ENCODE assay signal across 10 cellular contexts in genomic region chr2:26001743-26002341, GRCh38. TPM values are rescaled to one million over a fixed set of nuclear protein-coding genes. Genes with fewer than 3 reads are reported as not detected.
DNase-seq lines count a peak whose midpoint lies in the region; ATAC-seq and TF ChIP-seq lines count a peak whose summit lies in the region.
"Had no signal": no experiment of that assay in that cellular context is flagged by ENCODE, and none has a peak within 500 bp of the region (broad histone marks: within the 10 kb centered on the region; RNA-seq: fewer than 3 reads in every experiment).

No MANE protein-coding gene starts in this region.

- peaks cover 55% of the 10 kb centered on the region for H3K4me1 Mint-ChIP-seq in Caco-2 (ENCODE audit: low read depth, unreplicated experiment)
- H3K4me1 Mint-ChIP-seq: neural crest cell had no signal

- H3K4me3 ChIP-seq in Caco-2 (ENCODE audit: low read depth, low read length) (no peak overlapping the region), gastroesophageal sphincter (no peak overlapping the region), prostate gland (no peak overlapping the region)

- H3K27ac Mint-ChIP-seq in Caco-2 (ENCODE audit: unreplicated experiment), result peak overlapping the region; percentile 95

- H3K27me3 Mint-ChIP-seq in Caco-2 (ENCODE audit: insufficient read depth, unreplicated experiment), result no peaks in the 10 kb centered on the region

- TF ChIP-seq POLR2A in gastroesophageal sphincter (IDR thresholded peaks at IDR 0.05) (no peak), prostate gland (IDR thresholded peaks at IDR 0.05) (no peak)

- no peak for TF ChIP-seq EP300 in gastroesophageal sphincter (IDR thresholded peaks at IDR 0.05)

- no peaks in the 10 kb centered on the region for H3K36me3 ChIP-seq in Caco-2 (ENCODE audit: control insufficient read depth, insufficient read depth, low read length)
- no peaks in the 10 kb centered on the region for H3K36me3 ChIP-seq in gastroesophageal sphincter
- H3K36me3 ChIP-seq in prostate gland, result no peaks in the 10 kb centered on the region

- intact Hi-C loops in Caco-2 (cut with micrococcal nuclease; ENCODE audit: unreplicated experiment) (no loop called here), prostate gland (cut with DNase I) (no loop called here)

- peaks cover 9% of the 10 kb centered on the region for H3K36me3 Mint-ChIP-seq in Caco-2 (ENCODE audit: insufficient read depth, unreplicated experiment)

- TF ChIP-seq CTCF in Caco-2 (IDR thresholded peaks at IDR 0.05; ENCODE audit: insufficient read depth in 1 of 2, low read depth in 1 of 2, low read length in 1 of 2, severe bottlenecking in 1 of 2, unreplicated experiment in 1 of 2) (no peak), RWPE1 (conservative IDR thresholded peaks at IDR 0.05; ENCODE audit: low read depth) (no peak), gastroesophageal sphincter (IDR thresholded peaks at IDR 0.05) (no peak), prostate gland (IDR thresholded peaks at IDR 0.05) (no peak)

- H3K27ac ChIP-seq in RWPE1, result peak overlapping the region; percentile 86
- H3K27ac ChIP-seq in gastroesophageal sphincter, result peak overlapping the region; percentile 6 to 77 (median 66)
- peak overlapping the region; percentile 27 to 62 for H3K27ac ChIP-seq in prostate gland

- WGBS in gastroesophageal sphincter (ENCODE audit: low coverage in 1 of 2), 2 donors, result 0 to 12% methylated on average over 2 to 3 of the region's 4 CpGs
- 18% methylated on average over 4 of the region's 4 CpGs for WGBS in prostate gland

- POLR2A ChIA-PET in Caco-2 (lab: Charles Lee) (no interaction called here), RWPE1 (lab: Yijun Ruan, JAX; ENCODE audit: low non-redundant PET) (no interaction called here), HEK293T (lab: Yijun Ruan, JAX) (no interaction called here)

- no TSS peak for BruUV-seq in Caco-2 (replicated peaks; lab: Mats Ljungman, UMichigan)

- H3K4me1 ChIP-seq in Caco-2 (peaks cover 37% of the 10 kb centered on the region), gastroesophageal sphincter (peaks cover 9 to 34% (median 11%) of the 10 kb centered on the region in 3 donors), prostate gland (replicated peaks) (peaks cover 6% of the 10 kb centered on the region)

- CTCF ChIA-PET in Caco-2 (lab: Charles Lee), result no interaction called here
- CTCF ChIA-PET in RWPE1 (lab: Yijun Ruan, JAX), result no interaction called here
- CTCF ChIA-PET in HEK293T (lab: Yijun Ruan, JAX), result no interaction called here

- no peak overlapping the region for H3K4me3 Mint-ChIP-seq in Caco-2 (ENCODE audit: unreplicated experiment)
- H3K4me3 Mint-ChIP-seq: neural crest cell had no signal

- H3K27me3 ChIP-seq in Caco-2 (replicated peaks; ENCODE audit: control insufficient read depth, insufficient read depth, low read length), result no peaks in the 10 kb centered on the region
- no peaks in the 10 kb centered on the region for H3K27me3 ChIP-seq in gastroesophageal sphincter
- no peaks in the 10 kb centered on the region for H3K27me3 ChIP-seq in prostate gland (replicated peaks; ENCODE audit: insufficient read depth)

- no peaks in the 10 kb centered on the region for H3K9me3 Mint-ChIP-seq in Caco-2 (ENCODE audit: unreplicated experiment)
- H3K9me3 Mint-ChIP-seq: neural crest cell had no signal

- H3K9me3 ChIP-seq in Caco-2 (no peaks in the 10 kb centered on the region), gastroesophageal sphincter (no peaks in the 10 kb centered on the region), prostate gland (no peaks in the 10 kb centered on the region)

- peak; percentile 72 for ATAC-seq in gastroesophageal sphincter
- no peak for ATAC-seq in GM21390 (IDR thresholded peaks at IDR 0.05; ENCODE audit: unreplicated experiment)
- ATAC-seq in HG03460 (IDR thresholded peaks at IDR 0.05; ENCODE audit: unreplicated experiment), result no peak

- DNase-seq in Caco-2 (no peak), RWPE1 (ENCODE audit: low spot score) (no peak), prostate gland (ENCODE audit: low spot score) (peak; percentile 79), HEK293T (ENCODE audit: extremely low spot score) (no peak)
- no peak for DNase-seq in activated T-cell treated with anti-CD3 and anti-CD28 coated beads, Interleukin-2, amount 50 U/mL, for 48 hours
- DNase-seq: NCI-H1048 had no signal

TF ChIP-seq in HEK293T, 16 proteins besides CTCF, POLR2A, EP300 and RAD21:
- TF ChIP-seq NFRKB (IDR thresholded peaks at IDR 0.05) (no peak), TARDBP (IDR thresholded peaks at IDR 0.05) (no peak), FOXM1 (IDR thresholded peaks at IDR 0.05; ENCODE audit: borderline replicate concordance) (no peak), PKNOX1 (IDR thresholded peaks at IDR 0.05) (no peak), FOXK2 (IDR thresholded peaks at IDR 0.05) (no peak), LEF1 (IDR thresholded peaks at IDR 0.05; ENCODE audit: borderline replicate concordance) (no peak), ELF4 (IDR thresholded peaks at IDR 0.05) (no peak), L3MBTL2 (conservative IDR thresholded peaks at IDR 0.05) (no peak)
TF ChIP-seq in HEK293T: peak in this region for 0.

RNA-seq across cellular contexts. Expression of gene KIF3C, which starts 19.5 kb away (rescaled TPM):
- 7.1 and 9.2 TPM in 2 replicates for total RNA-seq in Caco-2 (2022)
- 10 to 100 TPM in 2 of 4 donors, 1 to 10 TPM in 2; 5.9 to 14.6 (median 10.2) TPM for total RNA-seq in gastroesophageal sphincter
- 10 to 100 TPM in 1 of 2 donors, 1 to 10 TPM in 1; 2.6 to 24.4 TPM for total RNA-seq in prostate gland

RNA-seq across cellular contexts. Expression of gene RAB10, which starts 32.0 kb away (rescaled TPM):
- total RNA-seq in Caco-2 (2022) (203 and 213 TPM in 2 replicates), gastroesophageal sphincter (100 to 1,000 TPM in 3 of 4 donors, 10 to 100 TPM in 1; 91.9 to 117 (median 103) TPM), prostate gland (100 to 1,000 TPM; 118 to 139 TPM)
